20 cellular contexts compared by ENCODE assay signal in genomic region chr7:22989646-22990587, GRCh38. TPM values are rescaled to one million over a fixed set of nuclear protein-coding genes. Genes with fewer than 3 reads are reported as not detected.
DNase-seq lines count a peak whose midpoint lies in the region; ATAC-seq, FAIRE-seq and TF ChIP-seq lines count a peak whose summit lies in the region.
"Had no signal": no experiment of that assay in that cellular context is flagged by ENCODE, and none has a peak within 500 bp of the region (broad histone marks: within the 10 kb centered on the region; RNA-seq: fewer than 3 reads in every experiment).

No MANE protein-coding gene starts in this region.

- H3K36me3 Mint-ChIP-seq in activated T-helper 17 cell treated with anti-CD3 and anti-CD28 coated beads, Interleukin-2, amount 50 U/mL, for 72 hours (ENCODE audit: low read depth), result no peaks in the 10 kb centered on the region
- H3K36me3 Mint-ChIP-seq: stimulated activated effector memory CD8-positive, alpha-beta T cell treated with anti-CD3 and anti-CD28 coated beads, Interleukin-12 subunit alpha, Interleukin-12 subunit beta, amount 100 ng/mL, for 72 hours had no signal

- H3K36me3 ChIP-seq in HUES48 (ENCODE audit: control insufficient read depth, insufficient read depth, low read length) (no peaks in the 10 kb centered on the region), iPS DF 6.9 (ENCODE audit: control insufficient read depth, insufficient read depth, low read length) (no peaks in the 10 kb centered on the region), upper lobe of right lung (no peaks in the 10 kb centered on the region)

- TF ChIP-seq CTCF in upper lobe of right lung (IDR thresholded peaks at IDR 0.05), result no peak

- peak overlapping the region; percentile 69 for H3K27ac ChIP-seq in HUES48 (ENCODE audit: low read depth, low read length)
- H3K27ac ChIP-seq in iPS DF 6.9 (ENCODE audit: low read length), result peak overlapping the region; percentile 67
- no peak overlapping the region for H3K27ac ChIP-seq in upper lobe of right lung
- H3K27ac ChIP-seq: heart right ventricle, thoracic aorta had no signal

- no peaks in the 10 kb centered on the region for H3K27me3 Mint-ChIP-seq in activated T-helper 17 cell treated with anti-CD3 and anti-CD28 coated beads, Interleukin-2, amount 50 U/mL, for 72 hours
- H3K27me3 Mint-ChIP-seq: T-cell had no signal

- H3K27ac Mint-ChIP-seq in activated T-helper 17 cell treated with anti-CD3 and anti-CD28 coated beads, Interleukin-2, amount 50 U/mL, for 72 hours, result peak overlapping the region; percentile 41
- H3K27ac Mint-ChIP-seq: CD8-positive, alpha-beta T cell; stimulated activated effector memory CD8-positive, alpha-beta T cell treated with anti-CD3 and anti-CD28 coated beads, Interleukin-12 subunit alpha, Interleukin-12 subunit beta, amount 100 ng/mL, for 72 hours; T-cell had no signal

- H3K4me3 Mint-ChIP-seq in activated T-helper 17 cell treated with anti-CD3 and anti-CD28 coated beads, Interleukin-2, amount 50 U/mL, for 72 hours, result no peak overlapping the region
- H3K4me3 Mint-ChIP-seq: CD8-positive, alpha-beta T cell; stimulated activated effector memory CD8-positive, alpha-beta T cell treated with anti-CD3 and anti-CD28 coated beads, Interleukin-12 subunit alpha, Interleukin-12 subunit beta, amount 100 ng/mL, for 72 hours; T-cell had no signal

- no peaks in the 10 kb centered on the region for H3K9me3 ChIP-seq in HUES48 (ENCODE audit: control insufficient read depth, insufficient read depth, low read length)
- no peaks in the 10 kb centered on the region for H3K9me3 ChIP-seq in iPS DF 6.9 (ENCODE audit: control insufficient read depth, insufficient read depth, low read length)
- H3K9me3 ChIP-seq in upper lobe of right lung, result no peaks in the 10 kb centered on the region
- H3K9me3 ChIP-seq: heart right ventricle, thoracic aorta had no signal

- H3K27me3 ChIP-seq in HUES48 (ENCODE audit: control insufficient read depth, insufficient read depth, low read length), result no peaks in the 10 kb centered on the region
- no peaks in the 10 kb centered on the region for H3K27me3 ChIP-seq in iPS DF 6.9 (ENCODE audit: control insufficient read depth, insufficient read depth, low read length)
- no peaks in the 10 kb centered on the region for H3K27me3 ChIP-seq in upper lobe of right lung
- H3K27me3 ChIP-seq: heart right ventricle had no signal

- H3K4me3 ChIP-seq in HUES48 (ENCODE audit: low read depth, low read length), result no peak overlapping the region; the same call in 1 of the 2 replicates
- no peak overlapping the region for H3K4me3 ChIP-seq in iPS DF 6.9 (ENCODE audit: low read length)
- H3K4me3 ChIP-seq in upper lobe of right lung, result no peak overlapping the region
- H3K4me3 ChIP-seq: heart right ventricle, K562, thoracic aorta had no signal

- H3K4me1 ChIP-seq in HUES48 (ENCODE audit: control insufficient read depth, insufficient read depth, low read length) (peaks cover 53% of the 10 kb centered on the region), iPS DF 6.9 (ENCODE audit: control insufficient read depth, insufficient read depth, low read length) (peaks cover 5% of the 10 kb centered on the region; the same call in 1 of the 2 replicates), upper lobe of right lung (no peaks in the 10 kb centered on the region)

- H3K9ac ChIP-seq in HUES48 (ENCODE audit: low read depth, low read length), result no peak overlapping the region

- H3K9me3 Mint-ChIP-seq in activated T-helper 17 cell treated with anti-CD3 and anti-CD28 coated beads, Interleukin-2, amount 50 U/mL, for 72 hours, result no peaks in the 10 kb centered on the region
- H3K9me3 Mint-ChIP-seq: CD8-positive, alpha-beta T cell; stimulated activated effector memory CD8-positive, alpha-beta T cell treated with anti-CD3 and anti-CD28 coated beads, Interleukin-12 subunit alpha, Interleukin-12 subunit beta, amount 100 ng/mL, for 72 hours; T-cell had no signal

- no peak for ATAC-seq in activated T-helper 17 cell treated with anti-CD3 and anti-CD28 coated beads, Interleukin-2, amount 50 U/mL, for 72 hours (replicated peaks)
- ATAC-seq in upper lobe of right lung, result no peak
- ATAC-seq: CD8-positive, alpha-beta T cell; heart right ventricle; K562; stimulated activated effector memory CD8-positive, alpha-beta T cell treated with anti-CD3 and anti-CD28 coated beads, Interleukin-12 subunit alpha, Interleukin-12 subunit beta, amount 100 ng/mL, for 72 hours; T-cell had no signal

- intact Hi-C loops in upper lobe of right lung (cut with DNase I), result no loop called here

- DNase-seq in iPS DF 6.9 (ENCODE audit: low read depth, low spot score), result no peak
- DNase-seq in SKM-1 (lab: John Stamatoyannopoulos, UW; ENCODE audit: unreplicated experiment), result no peak
- DNase-seq in upper lobe of right lung, result no peak
- DNase-seq in NOMO-1 (lab: John Stamatoyannopoulos, UW; ENCODE audit: unreplicated experiment in 2 of 2), result no peak
- DNase-seq in NCI-H2107 (lab: John Stamatoyannopoulos, UW), result no peak
- DNase-seq: activated CD4-positive, alpha-beta T cell treated with anti-CD3 and anti-CD28 coated beads, Interleukin-2, amount 50 U/mL, for 1 hour; activated naive CD4-positive, alpha-beta T cell; CD8-positive, alpha-beta T cell; effector memory CD4-positive, alpha-beta T cell; GOT3; heart right ventricle; NCI-H1092; nucleus accumbens; T-cell had no signal

- FAIRE-seq in G401.6 (lab: Jason Lieb, UNC), result peak; percentile 52
- FAIRE-seq: K562 had no signal

- peaks cover 13% of the 10 kb centered on the region for H3K4me1 Mint-ChIP-seq in activated T-helper 17 cell treated with anti-CD3 and anti-CD28 coated beads, Interleukin-2, amount 50 U/mL, for 72 hours

- WGBS in iPS DF 6.9 (ENCODE audit: insufficient coverage, insufficient read length), result 100% methylated on average over 1 of the region's 3 CpGs

RNA-seq across cellular contexts. Expression of gene HYCC1, which starts 24.0 kb away (rescaled TPM):
- 10 to 100 TPM; 20.2 to 41.1 TPM for total RNA-seq in activated T-helper 17 cell treated with anti-CD3 and anti-CD28 coated beads, Interleukin-2, amount 50 U/mL, for 72 hours
- 47.7 TPM for total RNA-seq in upper lobe of right lung
